1 cellular context compared by ENCODE assay signal in the genomic region with DNA sequence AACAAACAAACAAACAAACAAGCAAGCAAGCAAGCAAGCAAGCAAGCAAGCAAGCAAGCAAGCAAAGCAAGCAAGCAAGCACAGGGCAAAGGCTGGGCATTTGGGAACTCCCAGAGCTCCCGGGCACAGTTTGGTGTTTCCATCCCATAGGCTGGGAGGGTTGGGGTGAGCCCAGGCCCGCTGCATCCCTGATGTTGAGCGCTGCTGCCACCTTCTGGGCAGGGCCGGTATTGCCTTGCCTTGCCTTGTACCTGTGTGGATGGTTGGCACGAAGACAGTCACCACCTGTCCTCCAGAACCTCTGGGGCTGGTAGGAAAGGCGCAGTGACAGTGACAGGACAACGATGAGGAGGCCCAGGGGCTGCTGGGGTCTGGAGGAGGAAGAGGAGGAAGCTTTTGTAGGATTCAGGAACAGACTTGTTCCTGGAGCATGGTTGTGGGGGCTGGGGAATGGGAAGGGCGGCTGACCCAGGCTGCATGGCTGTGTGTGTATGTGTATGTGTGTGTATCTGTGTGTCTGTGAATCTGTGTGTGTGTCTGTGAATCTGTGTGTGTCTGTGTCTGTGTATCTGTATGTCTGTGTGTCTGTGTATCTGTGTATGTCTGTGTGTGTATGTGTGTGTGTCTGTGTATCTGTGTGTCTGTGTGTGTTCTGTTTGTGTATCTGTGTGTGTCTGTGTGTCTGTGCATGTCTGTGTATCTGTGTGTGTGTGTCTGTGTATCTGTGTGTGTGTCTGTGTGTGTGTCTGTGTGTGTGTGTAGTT.
TF ChIP-seq lines count a peak whose summit lies in the region.

No MANE protein-coding gene starts in this region.

TF ChIP-seq in HepG2, 621 proteins besides CTCF, POLR2A, EP300 and RAD21 (continued from another document):
- TF ChIP-seq ZNF605 (CRISPR knock-in tag; IDR thresholded peaks at IDR 0.05), result no peak
- peak; percentile 95 for TF ChIP-seq NBN (conservative IDR thresholded peaks at IDR 0.05)
- no peak for TF ChIP-seq ZIK1 (CRISPR knock-in tag; IDR thresholded peaks at IDR 0.05; ENCODE audit: borderline replicate concordance, low read depth)
- no peak for TF ChIP-seq U2AF1 (optimal IDR thresholded peaks at IDR 0.05; ENCODE audit: low read depth, low read length)
- TF ChIP-seq RXRB (CRISPR knock-in tag; IDR thresholded peaks at IDR 0.05; ENCODE audit: borderline replicate concordance), result peak; percentile 40; the same call in 1 of the 2 replicates
- no peak for TF ChIP-seq RFXANK (CRISPR knock-in tag; IDR thresholded peaks at IDR 0.05)
- TF ChIP-seq RBAK (CRISPR knock-in tag; IDR thresholded peaks at IDR 0.05), result no peak
- TF ChIP-seq RXRA (CRISPR knock-in tag; IDR thresholded peaks at IDR 0.05), result 0 out of 2 replicates have a peak, but pooled peaks have one; percentile 54
- TF ChIP-seq TEAD3 (CRISPR knock-in tag; optimal IDR thresholded peaks at IDR 0.05; ENCODE audit: borderline replicate concordance), result peak; percentile 77
- no peak for TF ChIP-seq REL (CRISPR knock-in tag; conservative IDR thresholded peaks at IDR 0.05)
- peak; percentile 35; the same call in 1 of the 3 replicates for TF ChIP-seq MXI1 (IDR thresholded peaks at IDR 0.05; ENCODE audit: borderline replicate concordance, low read depth, low read length)
- TF ChIP-seq RORA (CRISPR knock-in tag; IDR thresholded peaks at IDR 0.05), result no peak
- TF ChIP-seq, protein P1, sequence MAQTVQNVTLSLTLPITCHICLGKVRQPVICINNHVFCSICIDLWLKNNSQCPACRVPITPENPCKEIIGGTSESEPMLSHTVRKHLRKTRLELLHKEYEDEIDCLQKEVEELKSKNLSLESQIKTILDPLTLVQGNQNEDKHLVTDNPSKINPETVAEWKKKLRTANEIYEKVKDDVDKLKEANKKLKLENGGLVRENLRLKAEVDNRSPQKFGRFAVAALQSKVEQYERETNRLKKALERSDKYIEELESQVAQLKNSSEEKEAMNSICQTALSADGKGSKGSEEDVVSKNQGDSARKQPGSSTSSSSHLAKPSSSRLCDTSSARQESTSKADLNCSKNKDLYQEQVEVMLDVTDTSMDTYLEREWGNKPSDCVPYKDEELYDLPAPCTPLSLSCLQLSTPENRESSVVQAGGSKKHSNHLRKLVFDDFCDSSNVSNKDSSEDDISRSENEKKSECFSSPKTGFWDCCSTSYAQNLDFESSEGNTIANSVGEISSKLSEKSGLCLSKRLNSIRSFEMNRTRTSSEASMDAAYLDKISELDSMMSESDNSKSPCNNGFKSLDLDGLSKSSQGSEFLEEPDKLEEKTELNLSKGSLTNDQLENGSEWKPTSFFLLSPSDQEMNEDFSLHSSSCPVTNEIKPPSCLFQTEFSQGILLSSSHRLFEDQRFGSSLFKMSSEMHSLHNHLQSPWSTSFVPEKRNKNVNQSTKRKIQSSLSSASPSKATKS (CRISPR knock-in tag; IDR thresholded peaks at IDR 0.05), result no peak
- TF ChIP-seq SMC3 (IDR thresholded peaks at IDR 0.05; ENCODE audit: low read length), result peak; percentile 77
- 0 out of 2 replicates have a peak, but pooled peaks have one; percentile 36 for TF ChIP-seq ZNF451 (CRISPR knock-in tag; IDR thresholded peaks at IDR 0.05)
- TF ChIP-seq KMT2A (CRISPR knock-in tag; IDR thresholded peaks at IDR 0.05), result no peak
- no peak for TF ChIP-seq NCOA1 (CRISPR knock-in tag; IDR thresholded peaks at IDR 0.05)
- TF ChIP-seq TSC22D2 (CRISPR knock-in tag; IDR thresholded peaks at IDR 0.05; ENCODE audit: borderline replicate concordance), result peak; percentile 28; the same call in 1 of the 2 replicates
- TF ChIP-seq, protein P2, sequence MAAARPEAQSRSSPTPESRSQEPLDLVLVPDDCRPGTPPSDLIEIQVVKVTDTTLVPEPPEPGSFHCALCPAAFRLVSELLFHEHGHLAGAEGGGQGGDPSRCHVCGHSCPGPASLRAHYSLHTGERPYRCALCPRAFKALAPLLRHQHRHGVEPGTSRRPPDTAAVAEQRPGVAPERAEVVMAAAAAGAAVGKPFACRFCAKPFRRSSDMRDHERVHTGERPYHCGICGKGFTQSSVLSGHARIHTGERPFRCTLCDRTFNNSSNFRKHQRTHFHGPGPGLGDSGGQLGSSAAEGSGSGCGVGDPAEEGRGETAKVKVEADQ (CRISPR knock-in tag; IDR thresholded peaks at IDR 0.05; ENCODE audit: borderline replicate concordance), result 0 out of 2 replicates have a peak, but pooled peaks have one; percentile 38
- no peak for TF ChIP-seq ZNF672 (CRISPR knock-in tag; IDR thresholded peaks at IDR 0.05)
- no peak for TF ChIP-seq KAT8 (CRISPR knock-in tag; IDR thresholded peaks at IDR 0.05)
- TF ChIP-seq RBM22 (optimal IDR thresholded peaks at IDR 0.05; ENCODE audit: low read length), result no peak
- TF ChIP-seq HNRNPL (IDR thresholded peaks at IDR 0.05; ENCODE audit: low read depth, low read length), result peak; percentile 68; the same call in 1 of the 2 replicates
- TF ChIP-seq, protein P3, sequence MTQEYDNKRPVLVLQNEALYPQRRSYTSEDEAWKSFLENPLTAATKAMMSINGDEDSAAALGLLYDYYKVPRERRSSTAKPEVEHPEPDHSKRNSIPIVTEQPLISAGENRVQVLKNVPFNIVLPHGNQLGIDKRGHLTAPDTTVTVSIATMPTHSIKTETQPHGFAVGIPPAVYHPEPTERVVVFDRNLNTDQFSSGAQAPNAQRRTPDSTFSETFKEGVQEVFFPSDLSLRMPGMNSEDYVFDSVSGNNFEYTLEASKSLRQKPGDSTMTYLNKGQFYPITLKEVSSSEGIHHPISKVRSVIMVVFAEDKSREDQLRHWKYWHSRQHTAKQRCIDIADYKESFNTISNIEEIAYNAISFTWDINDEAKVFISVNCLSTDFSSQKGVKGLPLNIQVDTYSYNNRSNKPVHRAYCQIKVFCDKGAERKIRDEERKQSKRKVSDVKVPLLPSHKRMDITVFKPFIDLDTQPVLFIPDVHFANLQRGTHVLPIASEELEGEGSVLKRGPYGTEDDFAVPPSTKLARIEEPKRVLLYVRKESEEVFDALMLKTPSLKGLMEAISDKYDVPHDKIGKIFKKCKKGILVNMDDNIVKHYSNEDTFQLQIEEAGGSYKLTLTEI (CRISPR knock-in tag; conservative IDR thresholded peaks at IDR 0.05), result no peak
- TF ChIP-seq ZNF781 (CRISPR knock-in tag; IDR thresholded peaks at IDR 0.05; ENCODE audit: borderline replicate concordance, not compliant biosample characterization), result no peak
- TF ChIP-seq MIER2 (CRISPR knock-in tag; IDR thresholded peaks at IDR 0.05), result no peak
- no peak for TF ChIP-seq MED8 (CRISPR knock-in tag; IDR thresholded peaks at IDR 0.05; ENCODE audit: insufficient replicate concordance)
- peak; percentile 54; the same call in 1 of the 2 replicates for TF ChIP-seq SPEN (CRISPR knock-in tag; IDR thresholded peaks at IDR 0.05; ENCODE audit: low read depth)
- TF ChIP-seq KLF9 (CRISPR knock-in tag; IDR thresholded peaks at IDR 0.05; ENCODE audit: low read depth), result no peak
- TF ChIP-seq EED (CRISPR knock-in tag; IDR thresholded peaks at IDR 0.05), result no peak
